18 cellular contexts compared by ENCODE assay signal in the genomic region with DNA sequence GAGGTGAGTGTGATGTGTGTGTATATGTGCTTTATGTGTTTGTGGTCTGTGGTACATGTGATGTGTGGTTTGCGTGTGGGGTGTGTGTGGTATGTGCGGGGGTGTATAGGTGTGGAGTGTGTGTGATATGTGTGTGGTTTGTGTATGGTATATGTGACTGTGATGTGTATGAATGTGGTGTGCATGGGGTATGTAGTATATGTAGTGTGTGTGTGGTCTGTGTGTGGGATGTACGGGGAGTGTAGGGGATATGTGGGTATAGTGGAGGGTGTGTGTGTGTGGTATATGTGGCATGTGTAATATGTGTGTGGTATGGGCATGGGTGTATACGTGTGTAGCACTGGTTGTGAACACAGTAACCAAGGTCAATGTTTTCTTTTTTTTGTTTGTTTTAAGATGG.
A peak's percentile ranks its signal among the peaks of the same experiment; 100 is the strongest.
DNase-seq lines count a peak whose midpoint lies in the region; ATAC-seq, FAIRE-seq and TF ChIP-seq lines count a peak whose summit lies in the region.
"Had no signal": no experiment of that assay in that cellular context is flagged by ENCODE, and none has a peak within 500 bp of the region (broad histone marks: within the 10 kb centered on the region; RNA-seq: fewer than 3 reads in every experiment).

No MANE protein-coding gene starts in this region.

- in situ Hi-C loops in HepG2 (cut with HindIII; ENCODE audit: extremely low pct_ligation_motif_present, low pct_unique_long_range_greater_than_20kb) (no loop called here), GM13977 (cut with MboI; ENCODE audit: low pct_unique_long_range_greater_than_20kb, low sequenced_read_pairs, unreplicated experiment) (no loop called here)

- H3K4me1 Mint-ChIP-seq in natural killer cell treated with Interleukin-12 subunit alpha and Interleukin-12 subunit beta and Interleukin-15 and Interleukin-18, amount 100 ng/mL, for 72 hours (ENCODE audit: low read depth in 2 of 2): no peaks in the 10 kb centered on the region
- H3K4me1 Mint-ChIP-seq: CD4-positive, CD25-positive, alpha-beta regulatory T cell had no signal

- H3K27me3 ChIP-seq in HepG2 (ENCODE audit: control insufficient read depth in 1 of 2, insufficient read depth in 2 of 2, low read length in 2 of 2) (peaks cover 0 to 2% of the 10 kb centered on the region in 2 experiments; a peak in 1 of 5 replicates), right lobe of liver (no peaks in the 10 kb centered on the region)
- H3K27me3 ChIP-seq: BLaER1 treated with 17β-estradiol and CSF1 and Interleukin-3, amounts not matched to agents 10 nM and 100 nM had no signal

- TF ChIP-seq RAD21 in HepG2 (CRISPR knock-in tag; IDR thresholded peaks at IDR 0.05): no peak

- H3K4me2 ChIP-seq in HepG2 (ENCODE audit: low read depth, low read length): no peak overlapping the region
- H3K4me2 ChIP-seq: BLaER1 treated with 17β-estradiol and CSF1 and Interleukin-3, amounts not matched to agents 10 nM and 100 nM had no signal

- BruUV-seq in HepG2 (replicated peaks; lab: Mats Ljungman, UMichigan): no TSS peak

- no peak overlapping the region for H3K4me3 Mint-ChIP-seq in natural killer cell treated with Interleukin-12 subunit alpha and Interleukin-12 subunit beta and Interleukin-15 and Interleukin-18, amount 100 ng/mL, for 72 hours
- H3K4me3 Mint-ChIP-seq: CD4-positive, CD25-positive, alpha-beta regulatory T cell had no signal

- H4K20me1 ChIP-seq in HepG2 (ENCODE audit: insufficient read depth, low read length): no peaks in the 10 kb centered on the region
- H4K20me1 ChIP-seq: BLaER1 treated with 17β-estradiol and CSF1 and Interleukin-3, amounts not matched to agents 10 nM and 100 nM had no signal

- TF ChIP-seq POLR2A in HepG2 (IDR thresholded peaks at IDR 0.05; ENCODE audit: insufficient read depth in 1 of 2, low read depth in 2 of 2, low read length in 2 of 2) (no peak), right lobe of liver (IDR thresholded peaks at IDR 0.05) (no peak)

- no peak for FAIRE-seq in HepG2 (lab: Jason Lieb, UNC)
- FAIRE-seq: GM12878, GM19239, H54 had no signal

- ATAC-seq in HepG2: no peak
- ATAC-seq in right lobe of liver: no peak
- peak; percentile 61 for ATAC-seq in natural killer cell treated with Interleukin-12 subunit alpha and Interleukin-12 subunit beta and Interleukin-15 and Interleukin-18, amount 100 ng/mL, for 72 hours
- ATAC-seq in stimulated activated naive CD8-positive, alpha-beta T cell treated with anti-CD3 and anti-CD28 coated beads, Interleukin-15, Interleukin-2, amounts not matched to agents 100 U/mL and 50 U/mL, for 24 hours: peak; percentile 40
- no peak for ATAC-seq in HG02759 (IDR thresholded peaks at IDR 0.05; ENCODE audit: unreplicated experiment)
- no peak for ATAC-seq in Right ventricle myocardium superior (ENCODE audit: poor library complexity)
- no peak for ATAC-seq in HG02588 (IDR thresholded peaks at IDR 0.05; ENCODE audit: unreplicated experiment)
- ATAC-seq: GM12878, HCT116 had no signal

- H3K4me3 ChIP-seq in HepG2 (replicated peaks in 1 of 3; ENCODE audit: insufficient read depth in 1 of 3, low read depth in 2 of 3, low read length in 3 of 3) (no peak overlapping the region), right lobe of liver (no peak overlapping the region)
- H3K4me3 ChIP-seq: BLaER1 treated with 17β-estradiol and CSF1 and Interleukin-3, amounts not matched to agents 10 nM and 100 nM; GM12878 had no signal

- intact Hi-C loops in HepG2 (cut with micrococcal nuclease; ENCODE audit: unreplicated experiment) (no loop called here), right lobe of liver (cut with DNase I) (no loop called here), Right ventricle myocardium superior (cut with DNase I) (no loop called here)

- H3K27ac Mint-ChIP-seq in natural killer cell treated with Interleukin-12 subunit alpha and Interleukin-12 subunit beta and Interleukin-15 and Interleukin-18, amount 100 ng/mL, for 72 hours: no peak overlapping the region
- H3K27ac Mint-ChIP-seq: CD4-positive, CD25-positive, alpha-beta regulatory T cell had no signal

- CTCF ChIA-PET in HepG2 (lab: Yijun Ruan, JAX; ENCODE audit: low intra/inter-chr PET ratio, low total read pairs): no interaction called here

- 61% methylated on average over 4 of the region's 4 CpGs for WGBS in HepG2 (ENCODE audit: low lambda C conversion rate)
- WGBS in right lobe of liver (ENCODE audit: insufficient coverage, low coverage, low lambda C conversion rate, missing lambda C conversion rate): 93% methylated on average over 4 of the region's 4 CpGs

- DNase-seq in HepG2 (ENCODE audit: low spot score) (no peak), right lobe of liver (no peak), Right ventricle myocardium superior (no peak), GM13977 (ENCODE audit: low spot score) (no peak)
- DNase-seq in natural killer cell treated with Interleukin-12 subunit alpha and Interleukin-12 subunit beta and Interleukin-15 and Interleukin-18, amount 100 ng/mL, for 72 hours (ENCODE audit: low spot score): no peak
- no peak for DNase-seq in stimulated activated naive CD8-positive, alpha-beta T cell treated with anti-CD3 and anti-CD28 coated beads, Interleukin-15, Interleukin-2, amounts not matched to agents 100 U/mL and 50 U/mL, for 24 hours
- DNase-seq: ACHN; Calu3; CD4-positive, CD25-positive, alpha-beta regulatory T cell; DMS 273 treated with DMSO at 0.1 percent for 48 hours; DMS79 had no signal

- TF ChIP-seq EP300 in HepG2 (IDR thresholded peaks at IDR 0.05; ENCODE audit: low read depth in 2 of 2, low read length in 2 of 2): no peak
- no peak for TF ChIP-seq EP300 in HepG2 (CRISPR knock-in tag; IDR thresholded peaks at IDR 0.05; ENCODE audit: borderline replicate concordance)

- H3K9ac ChIP-seq in HepG2 (ENCODE audit: insufficient read depth, low read depth, low read length): no peak overlapping the region
- H3K9ac ChIP-seq: BLaER1 treated with 17β-estradiol and CSF1 and Interleukin-3, amounts not matched to agents 10 nM and 100 nM had no signal

- POLR2A ChIA-PET in HepG2 (lab: Yijun Ruan, JAX): no interaction called here

- H3K36me3 Mint-ChIP-seq in natural killer cell treated with Interleukin-12 subunit alpha and Interleukin-12 subunit beta and Interleukin-15 and Interleukin-18, amount 100 ng/mL, for 72 hours: no peaks in the 10 kb centered on the region
- H3K36me3 Mint-ChIP-seq: CD4-positive, CD25-positive, alpha-beta regulatory T cell had no signal

- H3K27ac ChIP-seq in HepG2 (ENCODE audit: extremely low read length, insufficient read depth, low read length): no peak overlapping the region
- no peak overlapping the region for H3K27ac ChIP-seq in right lobe of liver
- H3K27ac ChIP-seq: BLaER1 treated with 17β-estradiol and CSF1 and Interleukin-3, amounts not matched to agents 10 nM and 100 nM had no signal

- no peak overlapping the region for H2AFZ ChIP-seq in HepG2 (ENCODE audit: low read length)

- H3K79me2 ChIP-seq in HepG2 (ENCODE audit: insufficient read depth, low read length): no peaks in the 10 kb centered on the region

- no peaks in the 10 kb centered on the region for H3K4me1 ChIP-seq in HepG2 (ENCODE audit: insufficient read depth, low read length)
- no peaks in the 10 kb centered on the region for H3K4me1 ChIP-seq in right lobe of liver

- H3K36me3 ChIP-seq in HepG2 (replicated peaks in 1 of 2; ENCODE audit: control insufficient read depth in 1 of 2, insufficient read depth in 2 of 2, low read length in 2 of 2): no peaks in the 10 kb centered on the region
- no peaks in the 10 kb centered on the region for H3K36me3 ChIP-seq in right lobe of liver
- H3K36me3 ChIP-seq: BLaER1 treated with 17β-estradiol and CSF1 and Interleukin-3, amounts not matched to agents 10 nM and 100 nM had no signal

- H3K9me3 ChIP-seq in HepG2 (ENCODE audit: low read length) (no peaks in the 10 kb centered on the region), right lobe of liver (no peaks in the 10 kb centered on the region)
- H3K9me3 ChIP-seq: BLaER1 treated with 17β-estradiol and CSF1 and Interleukin-3, amounts not matched to agents 10 nM and 100 nM had no signal

- peaks cover 3 to 8% of the 10 kb centered on the region in 2 donors for H3K27me3 Mint-ChIP-seq in natural killer cell treated with Interleukin-12 subunit alpha and Interleukin-12 subunit beta and Interleukin-15 and Interleukin-18, amount 100 ng/mL, for 72 hours

- TF ChIP-seq CTCF in HepG2 (CRISPR knock-in tag; IDR thresholded peaks at IDR 0.05) (no peak), right lobe of liver (IDR thresholded peaks at IDR 0.05) (no peak), GM13977 (IDR thresholded peaks at IDR 0.05; ENCODE audit: extremely low read depth, insufficient read depth, missing control alignments) (no peak)

- peaks cover 4% of the 10 kb centered on the region for H3K9me3 Mint-ChIP-seq in natural killer cell treated with Interleukin-12 subunit alpha and Interleukin-12 subunit beta and Interleukin-15 and Interleukin-18, amount 100 ng/mL, for 72 hours

TF ChIP-seq in HepG2, 621 proteins besides CTCF, POLR2A, EP300 and RAD21 (continues in another document):
- TF ChIP-seq NBN (conservative IDR thresholded peaks at IDR 0.05) (0 out of 2 replicates have a peak, but pooled peaks have one; percentile 63), ZNF567 (CRISPR knock-in tag; IDR thresholded peaks at IDR 0.05; ENCODE audit: borderline replicate concordance) (no peak), CREB1 (IDR thresholded peaks at IDR 0.05) (0 out of 2 replicates have a peak, but pooled peaks have one; percentile 8), CREB1 (CRISPR knock-in tag; IDR thresholded peaks at IDR 0.05) (no peak)
- TF ChIP-seq, protein P1, sequence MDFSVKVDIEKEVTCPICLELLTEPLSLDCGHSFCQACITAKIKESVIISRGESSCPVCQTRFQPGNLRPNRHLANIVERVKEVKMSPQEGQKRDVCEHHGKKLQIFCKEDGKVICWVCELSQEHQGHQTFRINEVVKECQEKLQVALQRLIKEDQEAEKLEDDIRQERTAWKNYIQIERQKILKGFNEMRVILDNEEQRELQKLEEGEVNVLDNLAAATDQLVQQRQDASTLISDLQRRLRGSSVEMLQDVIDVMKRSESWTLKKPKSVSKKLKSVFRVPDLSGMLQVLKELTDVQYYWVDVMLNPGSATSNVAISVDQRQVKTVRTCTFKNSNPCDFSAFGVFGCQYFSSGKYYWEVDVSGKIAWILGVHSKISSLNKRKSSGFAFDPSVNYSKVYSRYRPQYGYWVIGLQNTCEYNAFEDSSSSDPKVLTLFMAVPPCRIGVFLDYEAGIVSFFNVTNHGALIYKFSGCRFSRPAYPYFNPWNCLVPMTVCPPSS (IDR thresholded peaks at IDR 0.05): 0 out of 2 replicates have a peak, but pooled peaks have one; percentile 42

Comparison
In these comparisons a context has a peak if more than half of its experiments do, and no peak if none do; other contexts are left out.
1. ATAC-seq: peak in natural killer cell treated with Interleukin-12 subunit alpha and Interleukin-12 subunit beta and Interleukin-15 and Interleukin-18, amount 100 ng/mL, for 72 hours (2 of 2) and stimulated activated naive CD8-positive, alpha-beta T cell treated with anti-CD3 and anti-CD28 coated beads, Interleukin-15, Interleukin-2, amounts not matched to agents 100 U/mL and 50 U/mL, for 24 hours (single experiment); none in HepG2 (single experiment), right lobe of liver (0 of 4), HG02759 (single experiment), Right ventricle myocardium superior (single experiment) and HG02588 (single experiment).